18 cellular contexts compared by ENCODE assay signal in the genomic region with DNA sequence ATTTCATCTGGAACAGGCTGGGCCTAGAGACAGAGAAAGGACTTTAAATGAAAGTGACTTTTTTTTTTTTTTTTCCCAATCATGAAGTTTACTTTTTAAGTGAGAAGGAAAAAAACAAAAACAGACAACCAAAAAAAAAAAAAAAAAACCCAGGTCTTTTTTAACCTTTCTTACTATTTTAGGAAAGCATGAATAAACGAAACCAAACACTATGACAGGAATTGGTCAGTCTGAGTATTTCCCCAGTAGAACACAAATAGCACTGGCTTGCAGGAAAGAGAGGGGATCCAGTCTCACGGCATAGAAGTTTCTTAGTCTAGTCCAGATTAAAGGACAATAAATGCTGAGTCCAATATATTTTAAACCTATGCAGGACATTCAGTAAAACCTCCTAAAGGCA.
DNase-seq lines count a peak whose midpoint lies in the region; ATAC-seq and TF ChIP-seq lines count a peak whose summit lies in the region.
"Had no signal": no experiment of that assay in that cellular context is flagged by ENCODE, and none has a peak within 500 bp of the region (broad histone marks: within the 10 kb centered on the region; RNA-seq: fewer than 3 reads in every experiment).

No MANE protein-coding gene starts in this region.

- H3K36me3 Mint-ChIP-seq in type B pancreatic cell (peaks cover 30% of the 10 kb centered on the region), osteocyte (ENCODE audit: unreplicated experiment) (peaks cover 2% of the 10 kb centered on the region)
- H3K36me3 Mint-ChIP-seq: naive B cell; stimulated activated naive B cell treated with anti-CD40 and anti-IgM and Interleukin-4, amounts not matched to agents 10 μg/mL and 1 μg/mL and 100 μg/mL, for 72 hours had no signal

- no peak overlapping the region for H3K4me3 ChIP-seq in vagina
- H3K4me3 ChIP-seq: BLaER1, breast epithelium had no signal

- intact Hi-C loops in vagina (cut with DNase I): no loop called here

- H3K27me3 Mint-ChIP-seq in type B pancreatic cell (no peaks in the 10 kb centered on the region), osteocyte (ENCODE audit: unreplicated experiment) (no peaks in the 10 kb centered on the region)

- H3K4me1 Mint-ChIP-seq in type B pancreatic cell (ENCODE audit: unreplicated experiment) (no peaks in the 10 kb centered on the region), osteocyte (ENCODE audit: unreplicated experiment) (no peaks in the 10 kb centered on the region)
- H3K4me1 Mint-ChIP-seq: naive B cell; stimulated activated naive B cell treated with anti-CD40 and anti-IgM and Interleukin-4, amounts not matched to agents 10 μg/mL and 1 μg/mL and 100 μg/mL, for 72 hours had no signal

- no peak for TF ChIP-seq POLR2A in vagina (IDR thresholded peaks at IDR 0.05)

- TF ChIP-seq CTCF in VCaP (conservative IDR thresholded peaks at IDR 0.05) (no peak), type B pancreatic cell (conservative IDR thresholded peaks at IDR 0.05) (no peak), vagina (IDR thresholded peaks at IDR 0.05) (no peak), osteocyte (IDR thresholded peaks at IDR 0.05) (no peak)

- no peaks in the 10 kb centered on the region for H3K27me3 ChIP-seq in vagina
- H3K27me3 ChIP-seq: BLaER1, breast epithelium had no signal

- H3K27ac Mint-ChIP-seq in type B pancreatic cell (no peak overlapping the region), osteocyte (ENCODE audit: unreplicated experiment) (no peak overlapping the region)
- H3K27ac Mint-ChIP-seq: naive B cell; stimulated activated naive B cell treated with anti-CD40 and anti-IgM and Interleukin-4, amounts not matched to agents 10 μg/mL and 1 μg/mL and 100 μg/mL, for 72 hours; T-helper 2 cell treated with Interferon-gamma antibody and Interleukin-4, amounts not matched to agents 5 μg/mL and 100 μg/mL, for 36 hours had no signal

- no peaks in the 10 kb centered on the region for H3K4me1 ChIP-seq in vagina
- H3K4me1 ChIP-seq: BLaER1, breast epithelium had no signal

- H3K4me3 Mint-ChIP-seq in type B pancreatic cell (no peak overlapping the region), osteocyte (ENCODE audit: unreplicated experiment) (no peak overlapping the region)
- H3K4me3 Mint-ChIP-seq: naive B cell; stimulated activated naive B cell treated with anti-CD40 and anti-IgM and Interleukin-4, amounts not matched to agents 10 μg/mL and 1 μg/mL and 100 μg/mL, for 72 hours; T-helper 2 cell treated with Interferon-gamma antibody and Interleukin-4, amounts not matched to agents 5 μg/mL and 100 μg/mL, for 36 hours had no signal

- peaks cover 0 to 9% of the 10 kb centered on the region in 2 donors for H3K36me3 ChIP-seq in vagina
- H3K36me3 ChIP-seq: BLaER1, breast epithelium had no signal

- H3K9me3 ChIP-seq in vagina: no peaks in the 10 kb centered on the region
- H3K9me3 ChIP-seq: BLaER1, breast epithelium had no signal

- H3K27ac ChIP-seq in VCaP (peak overlapping the region; percentile 60), vagina (no peak overlapping the region)
- H3K27ac ChIP-seq: BLaER1, breast epithelium had no signal

- ATAC-seq in GM18858 (IDR thresholded peaks at IDR 0.05; ENCODE audit: unreplicated experiment): peak; percentile 71
- ATAC-seq in GM21447 (IDR thresholded peaks at IDR 0.05; ENCODE audit: unreplicated experiment): peak; percentile 91
- peak; percentile 82 for ATAC-seq in HG02973 (IDR thresholded peaks at IDR 0.05; ENCODE audit: unreplicated experiment)
- ATAC-seq: stimulated activated naive B cell treated with anti-CD40 and anti-IgM and Interleukin-4, amounts not matched to agents 10 μg/mL and 1 μg/mL and 100 μg/mL, for 72 hours had no signal

- H3K9me3 Mint-ChIP-seq in type B pancreatic cell (no peaks in the 10 kb centered on the region), osteocyte (ENCODE audit: unreplicated experiment) (no peaks in the 10 kb centered on the region)
- H3K9me3 Mint-ChIP-seq: naive B cell; stimulated activated naive B cell treated with anti-CD40 and anti-IgM and Interleukin-4, amounts not matched to agents 10 μg/mL and 1 μg/mL and 100 μg/mL, for 72 hours; T-helper 2 cell treated with Interferon-gamma antibody and Interleukin-4, amounts not matched to agents 5 μg/mL and 100 μg/mL, for 36 hours had no signal

- DNase-seq in GDM1 (lab: John Stamatoyannopoulos, UW) (no peak), type B pancreatic cell (ENCODE audit: extremely low spot score, unreplicated experiment) (no peak), vagina (ENCODE audit: extremely low spot score in 2 of 2) (no peak), osteocyte (ENCODE audit: extremely low spot score, unreplicated experiment) (no peak)
- DNase-seq: activated CD4-positive, alpha-beta T cell treated with anti-CD3 and anti-CD28 coated beads, Interleukin-2, amount 50 U/mL, for 4 hours; activated effector memory CD4-positive, alpha-beta T cell treated with anti-CD3 and anti-CD28 coated beads, Interleukin-2, amount 50 U/mL, for 16 hours; EL; head of caudate nucleus; naive B cell; NCI-H446 treated with DMSO at 0.1 percent for 48 hours; stimulated activated naive B cell treated with anti-CD40 and anti-IgM and Interleukin-4, amounts not matched to agents 10 μg/mL and 1 μg/mL and 100 μg/mL, for 72 hours had no signal
